ENCODE assay signal across 15 cellular contexts in the genomic region with DNA sequence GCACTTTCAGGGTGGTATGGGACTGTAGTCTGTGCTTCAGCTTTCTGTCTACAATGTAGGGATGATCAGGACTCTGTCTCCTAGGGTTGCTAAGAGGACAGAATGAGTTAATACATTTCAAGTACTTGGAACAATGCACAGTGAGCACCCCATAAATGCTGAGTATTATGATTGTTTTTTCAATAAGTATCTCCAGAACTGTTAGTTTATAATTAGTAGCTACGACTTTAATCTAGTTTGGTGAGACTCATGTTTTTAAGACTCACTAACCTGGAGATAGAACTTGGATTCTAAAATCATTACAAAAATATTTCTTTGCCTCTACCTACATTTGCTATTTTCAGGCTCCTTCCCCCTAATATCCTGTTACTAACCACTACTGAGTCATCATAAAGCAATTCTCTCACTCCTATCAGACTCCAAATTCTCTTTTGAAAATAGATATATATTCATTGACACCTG.
A peak's percentile ranks its signal among the peaks of the same experiment; 100 is the strongest.
DNase-seq lines count a peak whose midpoint lies in the region; TF ChIP-seq lines count a peak whose summit lies in the region.
"Had no signal": no experiment of that assay in that cellular context is flagged by ENCODE, and none has a peak within 500 bp of the region (broad histone marks: within the 10 kb centered on the region; RNA-seq: fewer than 3 reads in every experiment).

No MANE protein-coding gene starts in this region.

- in situ Hi-C loops in mammary epithelial cell (cut with MboI; ENCODE audit: low sequenced_read_pairs in 2 of 2), result loop anchor here in 1 of 2 donors (10.0 kb wide), 1 partner anchor 99 kb away; the partner anchor contains the start of gene CPED1

- no TSS peak for BruUV-seq in mammary epithelial cell (replicated peaks; lab: Mats Ljungman, UMichigan)

- dilution Hi-C loops in mammary epithelial cell (cut with HindIII; ENCODE audit: low sequenced_read_pairs), result no loop called here

- H3K27me3 ChIP-seq in mammary epithelial cell (ENCODE audit: insufficient read depth, low read length) (no peaks in the 10 kb centered on the region), breast epithelium (no peaks in the 10 kb centered on the region), adipocyte (replicated peaks; ENCODE audit: control insufficient read depth, insufficient read depth, low read length) (no peaks in the 10 kb centered on the region), tibial artery (no peaks in the 10 kb centered on the region)

- CTCF ChIA-PET in mammary epithelial cell (lab: Charles Lee; ENCODE audit: low non-redundant PET), result no interaction called here

- H3K79me2 ChIP-seq in mammary epithelial cell (ENCODE audit: insufficient read depth, low read length), result no peaks in the 10 kb centered on the region

- no peak overlapping the region for H3K9ac ChIP-seq in mammary epithelial cell (ENCODE audit: insufficient read depth, low read length)
- peak overlapping the region; percentile 63 for H3K9ac ChIP-seq in adipocyte (ENCODE audit: low read length)

- TF ChIP-seq CTCF in mammary epithelial cell (conservative IDR thresholded peaks at IDR 0.05 in 1 of 2, IDR thresholded peaks at IDR 0.05 in 1 of 2; ENCODE audit: extremely low read depth in 1 of 2, insufficient read depth in 1 of 2, low read depth in 1 of 2, low read length in 2 of 2) (no peak), breast epithelium (IDR thresholded peaks at IDR 0.05) (no peak), tibial artery (IDR thresholded peaks at IDR 0.05) (no peak)

- H3K4me2 ChIP-seq in mammary epithelial cell (ENCODE audit: insufficient read depth, low read depth, low read length), result peak overlapping the region; percentile 79

- WGBS in mammary epithelial cell (ENCODE audit: low coverage, missing lambda C conversion rate), result 17% methylated on average over 1 of the region's 1 CpG

- no peaks in the 10 kb centered on the region for H4K20me1 ChIP-seq in mammary epithelial cell (ENCODE audit: insufficient read depth, low read length)

- peak overlapping the region in 1 of 3 experiments; percentile 10 for H3K4me3 ChIP-seq in mammary epithelial cell (replicated peaks in 1 of 3; ENCODE audit: insufficient read depth in 1 of 3, low read depth in 2 of 3, low read length in 3 of 3)
- H3K4me3 ChIP-seq in breast epithelium, result no peak overlapping the region
- peak overlapping the region; percentile 45 for H3K4me3 ChIP-seq in adipocyte (ENCODE audit: low read length)
- H3K4me3 ChIP-seq in tibial artery, result no peak overlapping the region
- H3K4me3 ChIP-seq: mucosa of descending colon had no signal

- H3K9me3 ChIP-seq in mammary epithelial cell (replicated peaks; ENCODE audit: insufficient read depth, low read length) (no peaks in the 10 kb centered on the region), breast epithelium (no peaks in the 10 kb centered on the region), adipocyte (ENCODE audit: control insufficient read depth, low read length) (no peaks in the 10 kb centered on the region), tibial artery (no peaks in the 10 kb centered on the region)
- H3K9me3 ChIP-seq: mucosa of descending colon had no signal

- H3K4me1 ChIP-seq in mammary epithelial cell (ENCODE audit: insufficient read depth, low read length) (peaks cover 49% of the 10 kb centered on the region), breast epithelium (no peaks in the 10 kb centered on the region), adipocyte (ENCODE audit: control insufficient read depth, insufficient read depth, low read length) (peaks cover 76% of the 10 kb centered on the region), tibial artery (peaks cover 0 to 92% (median 31%) of the 10 kb centered on the region in 4 donors)

- intact Hi-C loops in mammary epithelial cell (cut with micrococcal nuclease), result loop anchor here (2.0 kb wide), 1 partner anchor 19 kb away; no protein-coding TSS in a partner anchor
- intact Hi-C loops in breast epithelium (cut with DNase I; ENCODE audit: low total_unique reads), result loop anchor here (10.0 kb wide), 1 partner anchor 99 kb away; the partner anchor contains the start of gene CPED1
- intact Hi-C loops in tibial artery (cut with DNase I; ENCODE audit: low total_unique reads), result no loop called here

- DNase-seq in mammary epithelial cell, result peak; percentile 43
- no peak for DNase-seq in breast epithelium (ENCODE audit: low spot score in 2 of 2)
- peak; percentile 36 for DNase-seq in adipocyte (ENCODE audit: low read depth)
- peak; percentile 50 for DNase-seq in iris pigment epithelial cell (ENCODE audit: low read depth)
- DNase-seq in tibial artery, result no peak
- DNase-seq in NK-92 (lab: John Stamatoyannopoulos, UW; ENCODE audit: unreplicated experiment), result no peak
- no peak for DNase-seq in central memory CD4-positive, alpha-beta T cell
- no peak for DNase-seq in activated CD8-positive, alpha-beta memory T cell treated with anti-CD3 and anti-CD28 coated beads for 24 hours
- DNase-seq: 8988T; activated CD8-positive, alpha-beta memory T cell treated with anti-CD3 and anti-CD28 coated beads, Interleukin-2, amount 10 ng/mL, durations not matched to agents 7 days and 5 days; activated naive CD4-positive, alpha-beta T cell treated with Interleukin-2 at 50 U/mL for 16 hours; GF-D8; mucosa of descending colon; MV-4-11; NCI-H2171 treated with DMSO at 0.1 percent for 48 hours had no signal

- TF ChIP-seq POLR2A in breast epithelium (IDR thresholded peaks at IDR 0.05), result no peak

- peak overlapping the region; percentile 30 for H2AFZ ChIP-seq in mammary epithelial cell (ENCODE audit: low read depth, low read length)

- H3K27ac ChIP-seq in mammary epithelial cell (ENCODE audit: insufficient read depth, low read depth, low read length), result peak overlapping the region; percentile 75
- no peak overlapping the region for H3K27ac ChIP-seq in breast epithelium
- H3K27ac ChIP-seq in tibial artery, result peak overlapping the region; percentile 21 to 76

- H3K36me3 ChIP-seq in mammary epithelial cell (ENCODE audit: insufficient read depth, low read length) (no peaks in the 10 kb centered on the region), breast epithelium (no peaks in the 10 kb centered on the region), adipocyte (ENCODE audit: control insufficient read depth, insufficient read depth, low read length, severe bottlenecking) (no peaks in the 10 kb centered on the region), tibial artery (no peaks in the 10 kb centered on the region)

Comparison
In these comparisons a context has a peak if more than half of its experiments do, and no peak if none do; other contexts are left out.
1. DNase-seq: peak in mammary epithelial cell (single experiment), adipocyte (single experiment) and iris pigment epithelial cell (single experiment); none in breast epithelium (0 of 2), tibial artery (0 of 2), NK-92 (single experiment), central memory CD4-positive, alpha-beta T cell (single experiment) and activated CD8-positive, alpha-beta memory T cell treated with anti-CD3 and anti-CD28 coated beads for 24 hours (single experiment).
2. H3K27ac ChIP-seq: peak in mammary epithelial cell (single experiment) and tibial artery (2 of 2); none in breast epithelium (0 of 2).